In the genomic region with DNA sequence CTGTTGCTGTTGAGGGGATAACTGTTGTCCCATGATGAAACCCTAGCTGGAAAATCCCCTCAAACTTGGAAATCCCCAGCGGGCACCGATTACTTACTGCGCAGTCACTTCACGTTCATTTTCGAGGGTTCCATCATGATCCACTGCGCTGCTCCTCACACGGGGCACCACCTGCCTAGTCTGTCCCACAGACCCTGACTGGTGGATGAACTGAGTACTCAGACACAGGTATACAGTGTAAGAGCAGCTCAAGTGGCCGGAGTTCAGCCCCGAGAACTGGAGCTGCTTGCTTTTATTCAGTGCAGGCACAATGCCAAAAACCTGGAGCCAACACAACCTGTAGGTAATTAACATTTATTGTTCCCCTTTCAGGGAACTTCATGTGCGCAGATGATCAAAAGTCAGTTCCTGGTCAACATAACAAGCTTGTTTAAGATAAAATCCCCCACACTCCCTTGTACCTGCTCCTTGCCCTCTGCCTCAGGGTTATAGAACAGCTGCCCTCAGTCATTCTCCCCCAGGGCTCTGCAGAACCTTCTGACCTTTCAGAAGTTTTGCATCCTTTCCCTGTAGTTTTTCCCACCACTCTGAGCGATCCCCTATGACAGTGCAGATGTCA, we compare ENCODE assay signal across 14 cellular contexts. TPM values are rescaled to one million over a fixed set of nuclear protein-coding genes. Genes with fewer than 3 reads are reported as not detected.
A peak's percentile ranks its signal among the peaks of the same experiment; 100 is the strongest.
DNase-seq lines count a peak whose midpoint lies in the region; ATAC-seq, FAIRE-seq and TF ChIP-seq lines count a peak whose summit lies in the region.
"Had no signal": no experiment of that assay in that cellular context is flagged by ENCODE, and none has a peak within 500 bp of the region (broad histone marks: within the 10 kb centered on the region; RNA-seq: fewer than 3 reads in every experiment).

No MANE protein-coding gene starts in this region.

- no TSS peak for BruUV-seq in HepG2 (replicated peaks; lab: Mats Ljungman, UMichigan)

- no peak for TF ChIP-seq RAD21 in HepG2 (CRISPR knock-in tag; IDR thresholded peaks at IDR 0.05)

- intact Hi-C loops in transverse colon (cut with DNase I; ENCODE audit: low total_unique reads), result no loop called here
- intact Hi-C loops in HepG2 (cut with micrococcal nuclease; ENCODE audit: unreplicated experiment), result no loop called here
- intact Hi-C loops in posterior vena cava (cut with DNase I), result no loop called here

- TF ChIP-seq EP300 in transverse colon (IDR thresholded peaks at IDR 0.05; ENCODE audit: low read depth) (peak; percentile 38), HepG2 (IDR thresholded peaks at IDR 0.05; ENCODE audit: low read depth in 2 of 2, low read length in 2 of 2) (no peak), HepG2 (CRISPR knock-in tag; IDR thresholded peaks at IDR 0.05; ENCODE audit: borderline replicate concordance) (no peak)

- WGBS in transverse colon (ENCODE audit: low coverage in 1 of 2), 2 donors, result 32 to 60% methylated on average over 2 to 11 of the region's 11 CpGs
- 33% methylated on average over 11 of the region's 11 CpGs for WGBS in HepG2 (ENCODE audit: low lambda C conversion rate)

- FAIRE-seq in HepG2 (lab: Jason Lieb, UNC), result no peak
- FAIRE-seq: GM12891 had no signal

- no peaks in the 10 kb centered on the region for H3K36me3 ChIP-seq in duodenal mucosa (ENCODE audit: control insufficient read depth in 1 of 2, insufficient read depth in 2 of 2, low read length in 2 of 2)
- H3K36me3 ChIP-seq in transverse colon, result no peaks in the 10 kb centered on the region
- H3K36me3 ChIP-seq in HepG2 (replicated peaks in 1 of 2; ENCODE audit: control insufficient read depth in 1 of 2, insufficient read depth in 2 of 2, low read length in 2 of 2), result no peaks in the 10 kb centered on the region
- H3K36me3 ChIP-seq: adrenal gland, sigmoid colon, SJSA1, suprapubic skin had no signal

- H2AFZ ChIP-seq in HepG2 (ENCODE audit: low read length), result no peak overlapping the region

- H3K4me3 ChIP-seq in duodenal mucosa (ENCODE audit: low read depth in 1 of 2, low read length in 2 of 2) (peak overlapping the region; percentile 73 to 88), transverse colon (peak overlapping the region; percentile 7 to 51 (median 37)), HepG2 (replicated peaks in 1 of 3; ENCODE audit: insufficient read depth in 1 of 3, low read depth in 2 of 3, low read length in 3 of 3) (no peak overlapping the region)
- H3K4me3 ChIP-seq: adrenal gland, SJSA1, suprapubic skin had no signal

- H3K4me1 ChIP-seq in duodenal mucosa (ENCODE audit: control insufficient read depth in 1 of 2, insufficient read depth in 2 of 2, low read length in 2 of 2), result peaks cover 30 to 31% of the 10 kb centered on the region in 2 donors
- peaks cover 17 to 37% (median 26%) of the 10 kb centered on the region in 4 donors for H3K4me1 ChIP-seq in transverse colon
- H3K4me1 ChIP-seq in HepG2 (ENCODE audit: insufficient read depth, low read length), result peaks cover 5% of the 10 kb centered on the region; the same call in 1 of the 2 replicates
- H3K4me1 ChIP-seq: suprapubic skin had no signal

- CTCF ChIA-PET in HepG2 (lab: Yijun Ruan, JAX; ENCODE audit: low intra/inter-chr PET ratio, low total read pairs), result no interaction called here

- TF ChIP-seq POLR2A in transverse colon (IDR thresholded peaks at IDR 0.05) (peak; percentile 90), HepG2 (IDR thresholded peaks at IDR 0.05; ENCODE audit: insufficient read depth in 1 of 2, low read depth in 2 of 2, low read length in 2 of 2) (no peak)

- peak; percentile 46 for ATAC-seq in HG03432 (IDR thresholded peaks at IDR 0.05; ENCODE audit: unreplicated experiment)
- no peak for ATAC-seq in HepG2

- peak in 1 of 5 experiments; percentile 8 for TF ChIP-seq CTCF in transverse colon (IDR thresholded peaks at IDR 0.05)
- no peak for TF ChIP-seq CTCF in HepG2 (CRISPR knock-in tag; IDR thresholded peaks at IDR 0.05)

- H4K20me1 ChIP-seq in HepG2 (ENCODE audit: insufficient read depth, low read length), result no peaks in the 10 kb centered on the region

- POLR2A ChIA-PET in HepG2 (lab: Yijun Ruan, JAX), result no interaction called here

- in situ Hi-C loops in transverse colon (cut with MboI; ENCODE audit: low pct_ligation_motif_present in 1 of 4, low pct_unique_long_range_greater_than_20kb in 1 of 4, low sequenced_read_pairs in 3 of 4), result loop anchor here in 1 of 4 donors (25.0 kb wide), 1 partner anchor 167 kb away; no protein-coding TSS in a partner anchor
- in situ Hi-C loops in HepG2 (cut with HindIII; ENCODE audit: extremely low pct_ligation_motif_present, low pct_unique_long_range_greater_than_20kb), result no loop called here

- DNase-seq in NCI-H2196 treated with DMSO at 0.1 percent for 48 hours (lab: John Stamatoyannopoulos, UW; ENCODE audit: unreplicated experiment) (peak; percentile 48), transverse colon (peak; percentile 79), SKM-1 (lab: John Stamatoyannopoulos, UW; ENCODE audit: unreplicated experiment) (no peak), HepG2 (ENCODE audit: low spot score) (no peak), posterior vena cava (ENCODE audit: low spot score) (no peak)
- DNase-seq: adrenal gland, NCI-H526 treated with DMSO at 0.1 percent for 48 hours, sigmoid colon had no signal

- H3K79me2 ChIP-seq in HepG2 (ENCODE audit: insufficient read depth, low read length), result no peaks in the 10 kb centered on the region

- peak overlapping the region; percentile 51 to 73 for H3K9ac ChIP-seq in duodenal mucosa (ENCODE audit: low read depth in 1 of 2, low read length in 2 of 2)
- H3K9ac ChIP-seq in HepG2 (ENCODE audit: insufficient read depth, low read depth, low read length), result no peak overlapping the region

- H3K9me3 ChIP-seq in duodenal mucosa (ENCODE audit: control insufficient read depth in 1 of 2, low read length in 2 of 2) (no peaks in the 10 kb centered on the region), transverse colon (no peaks in the 10 kb centered on the region), HepG2 (ENCODE audit: low read length) (no peaks in the 10 kb centered on the region)
- H3K9me3 ChIP-seq: adrenal gland, sigmoid colon, SJSA1, suprapubic skin had no signal

- no peak overlapping the region for H3K4me2 ChIP-seq in HepG2 (ENCODE audit: low read depth, low read length)

- H3K27me3 ChIP-seq in duodenal mucosa (ENCODE audit: control insufficient read depth in 1 of 2, insufficient read depth in 2 of 2, low read length in 2 of 2), result peaks cover 0 to 4% of the 10 kb centered on the region in 2 donors
- no peaks in the 10 kb centered on the region for H3K27me3 ChIP-seq in transverse colon
- 0 out of 5 replicates have a peak, but pooled peaks cover 0 to 4% of the 10 kb centered on the region in 2 experiments for H3K27me3 ChIP-seq in HepG2 (ENCODE audit: control insufficient read depth in 1 of 2, insufficient read depth in 2 of 2, low read length in 2 of 2)
- H3K27me3 ChIP-seq: adrenal gland, sigmoid colon, SJSA1 had no signal

- H3K27ac ChIP-seq in duodenal mucosa (ENCODE audit: low read depth, low read length), result peak overlapping the region; percentile 60
- H3K27ac ChIP-seq in transverse colon, result peak overlapping the region; percentile 84 to 87 (median 86)
- no peak overlapping the region for H3K27ac ChIP-seq in HepG2 (ENCODE audit: extremely low read length, insufficient read depth, low read length)
- H3K27ac ChIP-seq: adrenal gland, SJSA1, suprapubic skin had no signal

TF ChIP-seq in HepG2, 621 proteins besides CTCF, POLR2A, EP300 and RAD21 (continues in another document):
- TF ChIP-seq ZNF460 (CRISPR knock-in tag; IDR thresholded peaks at IDR 0.05; ENCODE audit: borderline replicate concordance) (no peak), ZMYM3 (CRISPR knock-in tag; IDR thresholded peaks at IDR 0.05) (no peak), ZNF570 (CRISPR knock-in tag; IDR thresholded peaks at IDR 0.05; ENCODE audit: borderline replicate concordance) (no peak), NCOA5 (CRISPR knock-in tag; IDR thresholded peaks at IDR 0.05) (no peak)
- TF ChIP-seq, protein P1, sequence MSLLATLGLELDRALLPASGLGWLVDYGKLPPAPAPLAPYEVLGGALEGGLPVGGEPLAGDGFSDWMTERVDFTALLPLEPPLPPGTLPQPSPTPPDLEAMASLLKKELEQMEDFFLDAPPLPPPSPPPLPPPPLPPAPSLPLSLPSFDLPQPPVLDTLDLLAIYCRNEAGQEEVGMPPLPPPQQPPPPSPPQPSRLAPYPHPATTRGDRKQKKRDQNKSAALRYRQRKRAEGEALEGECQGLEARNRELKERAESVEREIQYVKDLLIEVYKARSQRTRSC (CRISPR knock-in tag; IDR thresholded peaks at IDR 0.05; ENCODE audit: low read depth), result no peak

RNA-seq across cellular contexts. Expression of a gene that starts 46.5 kb away (rescaled TPM):
- total RNA-seq in transverse colon (10 to 100 TPM; 15.4 to 35.2 (median 23.3) TPM), HepG2 (2016; rRNA removed; fragmentation: Illumina TruSeq; extraction: Trizol) (not detected in 2 replicates), posterior vena cava (100 to 1,000 TPM; 172 to 283 TPM)
- total RNA-seq in HepG2 (2016; cell fraction: cytosol; rRNA removed; fragmentation: Illumina TruSeq; extraction: Trizol; ENCODE audit: low read depth), result not detected in 2 replicates
- not detected in 2 replicates for total RNA-seq in HepG2 (2016; cell fraction: insoluble cytoplasmic fraction; rRNA removed; fragmentation: Illumina TruSeq; extraction: Trizol)
- total RNA-seq in HepG2 (2016; cell fraction: membrane; rRNA removed; fragmentation: Illumina TruSeq; extraction: Trizol), result not detected in 2 replicates
- total RNA-seq in HepG2 (2016; cell fraction: nucleus; rRNA removed; fragmentation: Illumina TruSeq; extraction: Trizol), result not detected in 2 replicates
- polyA plus RNA-seq in HepG2 (2011; rRNA removed), result not detected in 2 replicates
- not detected in 2 replicates for polyA plus RNA-seq in HepG2 (2011; cell fraction: cytosol; rRNA removed)
- polyA plus RNA-seq in HepG2 (2011; cell fraction: nucleus; rRNA removed), result not detected in 2 replicates
- not detected in 2 replicates for polyA plus RNA-seq in HepG2 (2012)
- not detected in 2 replicates for polyA plus RNA-seq in HepG2 (2016; cell fraction: cytosol; fragmentation: Illumina TruSeq; extraction: Trizol; ENCODE audit: low read depth)
- not detected in 2 replicates for polyA plus RNA-seq in HepG2 (2016; cell fraction: insoluble cytoplasmic fraction; fragmentation: Illumina TruSeq; extraction: Trizol; ENCODE audit: low read depth)
- polyA plus RNA-seq in HepG2 (2016; cell fraction: membrane; fragmentation: Illumina TruSeq; extraction: Trizol; ENCODE audit: low read depth), result not detected in 2 replicates
- polyA plus RNA-seq in HepG2 (2016; cell fraction: nucleus; fragmentation: Illumina TruSeq; extraction: Trizol; ENCODE audit: insufficient read depth, low read depth), result not detected in 2 replicates
- polyA minus RNA-seq in HepG2 (2011; rRNA and poly(A)+ RNA removed; ENCODE audit: low replicate concordance), result 0.05 TPM in 1 of 2 replicates, not detected in the other
- polyA minus RNA-seq in HepG2 (2011; cell fraction: cytosol; rRNA and poly(A)+ RNA removed), result not detected in 2 replicates
- polyA minus RNA-seq in HepG2 (2011; cell fraction: nucleus; rRNA and poly(A)+ RNA removed), result not detected in 2 replicates
- total RNA-seq: SJSA1 had no signal
- polyA plus RNA-seq: IgD-negative memory B cell had no signal

Comparison
In these comparisons a context has a peak if more than half of its experiments do, and no peak if none do; other contexts are left out.
1. DNase-seq: peak in NCI-H2196 treated with DMSO at 0.1 percent for 48 hours (single experiment) and transverse colon (single experiment); none in SKM-1 (single experiment), HepG2 (single experiment) and posterior vena cava (single experiment).
2. H3K4me3 ChIP-seq: peak in duodenal mucosa (2 of 2) and transverse colon (4 of 4); none in HepG2 (0 of 3).
3. RNA of a gene that starts 46.5 kb away (total RNA-seq): 172 to 283 TPM in posterior vena cava and 15.4 to 35.2 TPM in transverse colon; not detected in HepG2; every median in the first group is over 10 times any median in the second.